In genomic region chr19:17282488-17283256, GRCh38 we compare ENCODE assay signal across 7 cellular contexts. TPM values are rescaled to one million over a fixed set of nuclear protein-coding genes. Genes with fewer than 3 reads are reported as not detected.
A peak's percentile ranks its signal among the peaks of the same experiment; 100 is the strongest.
DNase-seq lines count a peak whose midpoint lies in the region; ATAC-seq, FAIRE-seq and TF ChIP-seq lines count a peak whose summit lies in the region.

No MANE protein-coding gene starts in this region.

- H3K36me3 ChIP-seq in duodenal mucosa (ENCODE audit: control insufficient read depth in 1 of 2, insufficient read depth in 2 of 2, low read length in 2 of 2) = peaks cover 0 to 6% of the 10 kb centered on the region in 2 donors

- FAIRE-seq in GM12891 (lab: Jason Lieb, UNC) = peak; percentile 99

- DNase-seq in GM12891 (ENCODE audit: insufficient read length, low spot score) = peak; percentile 93
- peak; percentile 36 to 87 for DNase-seq in NCI-H526 (lab: John Stamatoyannopoulos, UW)
- peak; percentile 77 for DNase-seq in activated CD4-positive, alpha-beta T cell treated with anti-CD3 and anti-CD28 coated beads, Interleukin-2, amount 50 U/mL, for 1 hour
- peak; percentile 68 for DNase-seq in medulla oblongata (ENCODE audit: extremely low spot score)
- peak; percentile 58 to 64 (median 63) for DNase-seq in stimulated activated CD4-positive, alpha-beta T cell treated with anti-CD3 and anti-CD28 coated beads, TNF-alpha, amount 100 ng/mL, for 4 hours (ENCODE audit: low read depth in 3 of 3)

- ATAC-seq in HG03175 (IDR thresholded peaks at IDR 0.05; ENCODE audit: unreplicated experiment) = peak; percentile 64

- peak overlapping the region; percentile 23 to 65 for H3K4me3 ChIP-seq in duodenal mucosa (ENCODE audit: low read depth in 1 of 2, low read length in 2 of 2)

- H3K9me3 ChIP-seq in duodenal mucosa (ENCODE audit: control insufficient read depth in 1 of 2, low read length in 2 of 2) = no peaks in the 10 kb centered on the region

- H3K4me1 ChIP-seq in duodenal mucosa (ENCODE audit: control insufficient read depth in 1 of 2, insufficient read depth in 2 of 2, low read length in 2 of 2) = peaks cover 7 to 15% of the 10 kb centered on the region in 2 donors

- TF ChIP-seq POLR2A in GM12891 (IDR thresholded peaks at IDR 0.05; ENCODE audit: low read depth, low read length) = no peak

- H3K27ac ChIP-seq in duodenal mucosa (ENCODE audit: low read depth, low read length) = no peak overlapping the region

- peaks cover 0 to 3% of the 10 kb centered on the region in 2 donors for H3K27me3 ChIP-seq in duodenal mucosa (ENCODE audit: control insufficient read depth in 1 of 2, insufficient read depth in 2 of 2, low read length in 2 of 2)

- H3K9ac ChIP-seq in duodenal mucosa (ENCODE audit: low read depth in 1 of 2, low read length in 2 of 2) = peak overlapping the region in 1 of 2 donors; percentile 54

TF ChIP-seq in GM12891, 5 proteins besides CTCF, POLR2A, EP300 and RAD21:
- TF ChIP-seq PAX5 (IDR thresholded peaks at IDR 0.05; ENCODE audit: insufficient read depth, low read length, severe bottlenecking) (no peak), POU2F2 (IDR thresholded peaks at IDR 0.05; ENCODE audit: low read depth, low read length) (no peak), POLR2AphosphoS5 (IDR thresholded peaks at IDR 0.05; ENCODE audit: low read depth, low read length) (no peak), SPI1 (IDR thresholded peaks at IDR 0.05; ENCODE audit: low read depth, low read length) (no peak), TAF1 (IDR thresholded peaks at IDR 0.05; ENCODE audit: low read depth, low read length) (no peak)

RNA-seq across cellular contexts. Expression of gene ANKLE1, which starts 1.0 kb away (rescaled TPM):
- 3.8 TPM for polyA plus RNA-seq in GM12891 (2012; ENCODE audit: low read depth, missing spikeins)

RNA-seq across cellular contexts. Expression of gene BABAM1, which starts 15.4 kb away (rescaled TPM):
- 71.7 TPM for polyA plus RNA-seq in GM12891 (2012; ENCODE audit: low read depth, missing spikeins)

RNA-seq across cellular contexts. Expression of gene USHBP1, which starts 18.1 kb away (rescaled TPM):
- 0.17 TPM for polyA plus RNA-seq in GM12891 (2012; ENCODE audit: low read depth, missing spikeins)

RNA-seq across cellular contexts. Expression of gene ABHD8, which starts 20.6 kb away (rescaled TPM):
- 9.2 TPM for polyA plus RNA-seq in GM12891 (2012; ENCODE audit: low read depth, missing spikeins)

RNA-seq across cellular contexts. Expression of gene MRPL34, which starts 23.0 kb away (rescaled TPM):
- 75.1 TPM for polyA plus RNA-seq in GM12891 (2012; ENCODE audit: low read depth, missing spikeins)
